1 cellular context compared by ENCODE assay signal in genomic region chr5:146340260-146341081, GRCh38.
TF ChIP-seq lines count a peak whose summit lies in the region.

No MANE protein-coding gene starts in this region.

TF ChIP-seq in HepG2, 621 proteins besides CTCF, POLR2A, EP300 and RAD21 (continued from another document and continues in another):
- peak; percentile 80 to 98 for TF ChIP-seq REST (IDR thresholded peaks at IDR 0.05; ENCODE audit: borderline replicate concordance in 1 of 2, low read depth in 1 of 2, low read length in 2 of 2)
- 0 out of 2 replicates have a peak, but pooled peaks have one; percentile 18 for TF ChIP-seq SIX4 (CRISPR knock-in tag; IDR thresholded peaks at IDR 0.05)
- peak; percentile 79; the same call in 1 of the 2 replicates for TF ChIP-seq SMAD3 (CRISPR knock-in tag; IDR thresholded peaks at IDR 0.05)
- TF ChIP-seq GATAD2A (CRISPR knock-in tag; IDR thresholded peaks at IDR 0.05): 0 out of 2 replicates have a peak, but pooled peaks have one; percentile 19
- 0 out of 2 replicates have a peak, but pooled peaks have one; percentile 31 for TF ChIP-seq HMGXB3 (CRISPR knock-in tag; IDR thresholded peaks at IDR 0.05; ENCODE audit: borderline replicate concordance)
- TF ChIP-seq ATF4 (CRISPR knock-in tag; IDR thresholded peaks at IDR 0.05): peak in 1 of 2 experiments; percentile 55; a peak in 2 of 4 replicates
- peak; percentile 50; the same call in 1 of the 2 replicates for TF ChIP-seq ZNF501 (CRISPR knock-in tag; IDR thresholded peaks at IDR 0.05)
- 0 out of 2 replicates have a peak, but pooled peaks have one; percentile 26 for TF ChIP-seq GFI1 (CRISPR knock-in tag; IDR thresholded peaks at IDR 0.05; ENCODE audit: borderline replicate concordance)
- TF ChIP-seq MXD3 (CRISPR knock-in tag; IDR thresholded peaks at IDR 0.05): 0 out of 2 replicates have a peak, but pooled peaks have one; percentile 80
- TF ChIP-seq ZNF709 (CRISPR knock-in tag; IDR thresholded peaks at IDR 0.05): peak; percentile 62; the same call in 1 of the 2 replicates
- no peak for TF ChIP-seq PATZ1 (CRISPR knock-in tag; IDR thresholded peaks at IDR 0.05)
- no peak for TF ChIP-seq ZNF296 (CRISPR knock-in tag; conservative IDR thresholded peaks at IDR 0.05)
- peak; percentile 42; the same call in 1 of the 2 replicates for TF ChIP-seq ZBTB25 (CRISPR knock-in tag; IDR thresholded peaks at IDR 0.05)
- peak; percentile 53; the same call in 1 of the 2 replicates for TF ChIP-seq ZNF891 (CRISPR knock-in tag; IDR thresholded peaks at IDR 0.05)
- TF ChIP-seq TGIF2 (CRISPR knock-in tag; IDR thresholded peaks at IDR 0.05): peak; percentile 62; the same call in 1 of the 2 replicates
- TF ChIP-seq ZFP91 (CRISPR knock-in tag; IDR thresholded peaks at IDR 0.05; ENCODE audit: borderline replicate concordance): no peak
- 0 out of 2 replicates have a peak, but pooled peaks have one; percentile 22 for TF ChIP-seq SKIL (CRISPR knock-in tag; IDR thresholded peaks at IDR 0.05; ENCODE audit: borderline replicate concordance)
- no peak for TF ChIP-seq NFYB (CRISPR knock-in tag; IDR thresholded peaks at IDR 0.05)
- TF ChIP-seq ZNF563 (CRISPR knock-in tag; IDR thresholded peaks at IDR 0.05): peak; percentile 59; the same call in 1 of the 2 replicates
- no peak for TF ChIP-seq SNAPC5 (CRISPR knock-in tag; IDR thresholded peaks at IDR 0.05; ENCODE audit: borderline replicate concordance)
- 0 out of 2 replicates have a peak, but pooled peaks have one; percentile 56 for TF ChIP-seq ZNF841 (CRISPR knock-in tag; IDR thresholded peaks at IDR 0.05; ENCODE audit: borderline replicate concordance)
- TF ChIP-seq THRA (CRISPR knock-in tag; IDR thresholded peaks at IDR 0.05; ENCODE audit: borderline replicate concordance): peak; percentile 65; the same call in 1 of the 2 replicates
- TF ChIP-seq SALL1 (CRISPR knock-in tag; IDR thresholded peaks at IDR 0.05): peak; percentile 87
- no peak for TF ChIP-seq EED (CRISPR knock-in tag; IDR thresholded peaks at IDR 0.05)
- peak; percentile 65; the same call in 1 of the 2 replicates for TF ChIP-seq TFE3 (CRISPR knock-in tag; IDR thresholded peaks at IDR 0.05)
- no peak for TF ChIP-seq NR2F6 (IDR thresholded peaks at IDR 0.05)
- peak; percentile 17; the same call in 1 of the 2 replicates for TF ChIP-seq NR2F6 (CRISPR knock-in tag; IDR thresholded peaks at IDR 0.05)
- peak; percentile 79; the same call in 1 of the 2 replicates for TF ChIP-seq SRY (CRISPR knock-in tag; IDR thresholded peaks at IDR 0.05)
- peak in 1 of 2 experiments; percentile 76; a peak in 1 of 4 replicates for TF ChIP-seq KLF16 (CRISPR knock-in tag; IDR thresholded peaks at IDR 0.05)
- TF ChIP-seq CEBPB (IDR thresholded peaks at IDR 0.05; ENCODE audit: borderline replicate concordance, low read depth, low read length): no peak
- no peak for TF ChIP-seq MXD1 (CRISPR knock-in tag; IDR thresholded peaks at IDR 0.05)
- peak; percentile 76; the same call in 1 of the 2 replicates for TF ChIP-seq ZNF780A (CRISPR knock-in tag; IDR thresholded peaks at IDR 0.05)
- peak; percentile 61; the same call in 1 of the 2 replicates for TF ChIP-seq REPIN1 (CRISPR knock-in tag; IDR thresholded peaks at IDR 0.05; ENCODE audit: borderline replicate concordance, low read depth)
- peak; percentile 40; the same call in 1 of the 2 replicates for TF ChIP-seq ELF3 (CRISPR knock-in tag; IDR thresholded peaks at IDR 0.05)
- no peak for TF ChIP-seq SRSF1 (optimal IDR thresholded peaks at IDR 0.05; ENCODE audit: low read depth, low read length)
- TF ChIP-seq ZNF589 (CRISPR knock-in tag; conservative IDR thresholded peaks at IDR 0.05): 0 out of 2 replicates have a peak, but pooled peaks have one; percentile 74
- TF ChIP-seq RBFOX2 (IDR thresholded peaks at IDR 0.05; ENCODE audit: low read depth, low read length): no peak
